ENCODE assay signal across 9 cellular contexts in genomic region chr1:47424336-47424982, GRCh38. TPM values are rescaled to one million over a fixed set of nuclear protein-coding genes. Genes with fewer than 3 reads are reported as not detected.
DNase-seq lines count a peak whose midpoint lies in the region; ATAC-seq and TF ChIP-seq lines count a peak whose summit lies in the region.
"Had no signal": no experiment of that assay in that cellular context is flagged by ENCODE, and none has a peak within 500 bp of the region (broad histone marks: within the 10 kb centered on the region; RNA-seq: fewer than 3 reads in every experiment).

No MANE protein-coding gene starts in this region.

- H3K4me3 Mint-ChIP-seq in Caco-2 (ENCODE audit: unreplicated experiment), result no peak overlapping the region
- H3K4me3 Mint-ChIP-seq in activated T-helper 2 cell treated with anti-CD3 and anti-CD28 coated beads, Interferon-gamma antibody, Interleukin-2, Interleukin-4, amounts not matched to agents 10 μg/mL and 5 μg/mL and 100 μg/mL, durations not matched to agents 14 hours and 24 hours and 36 hours (ENCODE audit: low read depth), result no peak overlapping the region
- H3K4me3 Mint-ChIP-seq: IgD-negative memory B cell had no signal

- H3K36me3 ChIP-seq in Caco-2 (ENCODE audit: control insufficient read depth, insufficient read depth, low read length) (no peaks in the 10 kb centered on the region), esophagus muscularis mucosa (no peaks in the 10 kb centered on the region)

- H3K27ac ChIP-seq in esophagus muscularis mucosa (replicated peaks in 1 of 4), result no peak overlapping the region

- BruUV-seq in Caco-2 (replicated peaks; lab: Mats Ljungman, UMichigan), result no TSS peak

- H3K27ac Mint-ChIP-seq in Caco-2 (ENCODE audit: unreplicated experiment), result no peak overlapping the region
- H3K27ac Mint-ChIP-seq in activated T-helper 2 cell treated with anti-CD3 and anti-CD28 coated beads, Interferon-gamma antibody, Interleukin-2, Interleukin-4, amounts not matched to agents 10 μg/mL and 5 μg/mL and 100 μg/mL, durations not matched to agents 14 hours and 24 hours and 36 hours, result no peak overlapping the region
- H3K27ac Mint-ChIP-seq: IgD-negative memory B cell had no signal

- DNase-seq in Caco-2, result peak; percentile 61 to 75
- DNase-seq in HK-2 (ENCODE audit: unreplicated experiment), result peak; percentile 37
- DNase-seq in OCI-M1 (lab: John Stamatoyannopoulos, UW), result peak; percentile 63
- no peak for DNase-seq in esophagus muscularis mucosa (ENCODE audit: extremely low spot score)
- peak; percentile 40 for DNase-seq in renal cortical epithelial cell (ENCODE audit: low read depth)
- DNase-seq in activated T-helper 2 cell treated with anti-CD3 and anti-CD28 coated beads, Interferon-gamma antibody, Interleukin-2, Interleukin-4, amounts not matched to agents 10 μg/mL and 5 μg/mL and 100 μg/mL, durations not matched to agents 14 hours and 24 hours and 36 hours (ENCODE audit: low spot score), result no peak

- no peaks in the 10 kb centered on the region for H3K27me3 Mint-ChIP-seq in Caco-2 (ENCODE audit: insufficient read depth, unreplicated experiment)
- peaks cover 27% of the 10 kb centered on the region for H3K27me3 Mint-ChIP-seq in activated T-helper 2 cell treated with anti-CD3 and anti-CD28 coated beads, Interferon-gamma antibody, Interleukin-2, Interleukin-4, amounts not matched to agents 10 μg/mL and 5 μg/mL and 100 μg/mL, durations not matched to agents 14 hours and 24 hours and 36 hours (ENCODE audit: low read depth)

- H3K4me3 ChIP-seq in Caco-2 (ENCODE audit: low read depth, low read length) (no peak overlapping the region), esophagus muscularis mucosa (no peak overlapping the region)

- no peak for TF ChIP-seq POLR2A in esophagus muscularis mucosa (IDR thresholded peaks at IDR 0.05; ENCODE audit: low read depth)

- POLR2A ChIA-PET in Caco-2 (lab: Charles Lee), result interaction anchor here (0.5 kb wide), 1 partner anchor 13 kb away, joined by 6 read pairs; the partner anchor contains the start of gene FOXD2

- TF ChIP-seq CTCF in Caco-2 (IDR thresholded peaks at IDR 0.05; ENCODE audit: insufficient read depth in 1 of 2, low read depth in 1 of 2, low read length in 1 of 2, severe bottlenecking in 1 of 2, unreplicated experiment in 1 of 2) (peak; percentile 80 to 83), esophagus muscularis mucosa (IDR thresholded peaks at IDR 0.05) (peak; percentile 52 to 70 (median 57))

- H3K27me3 ChIP-seq in Caco-2 (replicated peaks; ENCODE audit: control insufficient read depth, insufficient read depth, low read length) (no peaks in the 10 kb centered on the region), esophagus muscularis mucosa (peaks cover 0 to 84% (median 0%) of the 10 kb centered on the region in 4 donors)

- no peak for TF ChIP-seq EP300 in esophagus muscularis mucosa (IDR thresholded peaks at IDR 0.05)

- CTCF ChIA-PET in Caco-2 (lab: Charles Lee), result interaction anchor here (0.8 to 1.9 kb wide), 8 partner anchors 13 to 246 kb away, joined by 3 to 8 read pairs (median 6); partner anchors contain the start of genes CMPK1 and FOXD2

- H3K4me1 ChIP-seq in Caco-2 (no peaks in the 10 kb centered on the region), esophagus muscularis mucosa (no peaks in the 10 kb centered on the region)

- ATAC-seq in GM18867 (IDR thresholded peaks at IDR 0.05; ENCODE audit: unreplicated experiment) (no peak), GM21737 (IDR thresholded peaks at IDR 0.05; ENCODE audit: unreplicated experiment) (no peak)

- intact Hi-C loops in Caco-2 (cut with micrococcal nuclease; ENCODE audit: unreplicated experiment), result loop anchor here (1.0 to 5.0 kb wide), 4 partner anchors 36 to 288 kb away; no protein-coding TSS in a partner anchor
- intact Hi-C loops in esophagus muscularis mucosa (cut with DNase I), result loop anchor here (5.0 kb wide), 1 partner anchor 232 kb away; the partner anchor contains the start of gene PDZK1IP1
- intact Hi-C loops in activated T-helper 2 cell treated with anti-CD3 and anti-CD28 coated beads, Interferon-gamma antibody, Interleukin-2, Interleukin-4, amounts not matched to agents 10 μg/mL and 5 μg/mL and 100 μg/mL, durations not matched to agents 14 hours and 24 hours and 36 hours (cut with micrococcal nuclease), result no loop called here

- WGBS in esophagus muscularis mucosa, result 6% methylated on average over 6 of the region's 6 CpGs

- no peaks in the 10 kb centered on the region for H3K9me3 Mint-ChIP-seq in Caco-2 (ENCODE audit: unreplicated experiment)
- H3K9me3 Mint-ChIP-seq in activated T-helper 2 cell treated with anti-CD3 and anti-CD28 coated beads, Interferon-gamma antibody, Interleukin-2, Interleukin-4, amounts not matched to agents 10 μg/mL and 5 μg/mL and 100 μg/mL, durations not matched to agents 14 hours and 24 hours and 36 hours, result no peaks in the 10 kb centered on the region
- H3K9me3 Mint-ChIP-seq: IgD-negative memory B cell had no signal

- no peaks in the 10 kb centered on the region for H3K9me3 ChIP-seq in Caco-2
- no peaks in the 10 kb centered on the region for H3K9me3 ChIP-seq in esophagus muscularis mucosa

- H3K36me3 Mint-ChIP-seq in Caco-2 (ENCODE audit: insufficient read depth, unreplicated experiment), result peaks cover 6% of the 10 kb centered on the region
- H3K36me3 Mint-ChIP-seq in activated T-helper 2 cell treated with anti-CD3 and anti-CD28 coated beads, Interferon-gamma antibody, Interleukin-2, Interleukin-4, amounts not matched to agents 10 μg/mL and 5 μg/mL and 100 μg/mL, durations not matched to agents 14 hours and 24 hours and 36 hours (ENCODE audit: low read depth), result no peaks in the 10 kb centered on the region
- H3K36me3 Mint-ChIP-seq: IgD-negative memory B cell had no signal

- peaks cover 7% of the 10 kb centered on the region for H3K4me1 Mint-ChIP-seq in Caco-2 (ENCODE audit: low read depth, unreplicated experiment)
- no peaks in the 10 kb centered on the region for H3K4me1 Mint-ChIP-seq in activated T-helper 2 cell treated with anti-CD3 and anti-CD28 coated beads, Interferon-gamma antibody, Interleukin-2, Interleukin-4, amounts not matched to agents 10 μg/mL and 5 μg/mL and 100 μg/mL, durations not matched to agents 14 hours and 24 hours and 36 hours (ENCODE audit: low read depth)
- H3K4me1 Mint-ChIP-seq: IgD-negative memory B cell had no signal

RNA-seq across cellular contexts. Expression of gene FOXE3, which starts 8.4 kb away (rescaled TPM):
- total RNA-seq in Caco-2 (2022) (not detected in 2 replicates), esophagus muscularis mucosa (not detected), renal cortical epithelial cell (not detected in 2 replicates)
- not detected in 2 replicates for total RNA-seq in activated T-helper 2 cell treated with anti-CD3 and anti-CD28 coated beads, Interferon-gamma antibody, Interleukin-2, Interleukin-4, amounts not matched to agents 10 μg/mL and 5 μg/mL and 100 μg/mL, durations not matched to agents 14 hours and 24 hours and 36 hours

RNA-seq across cellular contexts. Expression of gene FOXD2, which starts 13.4 kb away (rescaled TPM):
- total RNA-seq in Caco-2 (2022) (4.4 and 4.6 TPM in 2 replicates), esophagus muscularis mucosa (under 1 TPM in 3 of 4 donors, not detected in 1; under 0.01 to 0.57 (median 0.19) TPM), renal cortical epithelial cell (0.15 TPM in 1 of 2 replicates, not detected in the other)
- total RNA-seq in activated T-helper 2 cell treated with anti-CD3 and anti-CD28 coated beads, Interferon-gamma antibody, Interleukin-2, Interleukin-4, amounts not matched to agents 10 μg/mL and 5 μg/mL and 100 μg/mL, durations not matched to agents 14 hours and 24 hours and 36 hours, result 0.11 and 0.18 TPM in 2 replicates

Comparison
In these comparisons a context has a peak if more than half of its experiments do, and no peak if none do; other contexts are left out.
1. DNase-seq: peak in Caco-2 (2 of 2), HK-2 (single experiment), OCI-M1 (single experiment) and renal cortical epithelial cell (single experiment); none in esophagus muscularis mucosa (single experiment) and activated T-helper 2 cell treated with anti-CD3 and anti-CD28 coated beads, Interferon-gamma antibody, Interleukin-2, Interleukin-4, amounts not matched to agents 10 μg/mL and 5 μg/mL and 100 μg/mL, durations not matched to agents 14 hours and 24 hours and 36 hours (single experiment).